In the genomic region with DNA sequence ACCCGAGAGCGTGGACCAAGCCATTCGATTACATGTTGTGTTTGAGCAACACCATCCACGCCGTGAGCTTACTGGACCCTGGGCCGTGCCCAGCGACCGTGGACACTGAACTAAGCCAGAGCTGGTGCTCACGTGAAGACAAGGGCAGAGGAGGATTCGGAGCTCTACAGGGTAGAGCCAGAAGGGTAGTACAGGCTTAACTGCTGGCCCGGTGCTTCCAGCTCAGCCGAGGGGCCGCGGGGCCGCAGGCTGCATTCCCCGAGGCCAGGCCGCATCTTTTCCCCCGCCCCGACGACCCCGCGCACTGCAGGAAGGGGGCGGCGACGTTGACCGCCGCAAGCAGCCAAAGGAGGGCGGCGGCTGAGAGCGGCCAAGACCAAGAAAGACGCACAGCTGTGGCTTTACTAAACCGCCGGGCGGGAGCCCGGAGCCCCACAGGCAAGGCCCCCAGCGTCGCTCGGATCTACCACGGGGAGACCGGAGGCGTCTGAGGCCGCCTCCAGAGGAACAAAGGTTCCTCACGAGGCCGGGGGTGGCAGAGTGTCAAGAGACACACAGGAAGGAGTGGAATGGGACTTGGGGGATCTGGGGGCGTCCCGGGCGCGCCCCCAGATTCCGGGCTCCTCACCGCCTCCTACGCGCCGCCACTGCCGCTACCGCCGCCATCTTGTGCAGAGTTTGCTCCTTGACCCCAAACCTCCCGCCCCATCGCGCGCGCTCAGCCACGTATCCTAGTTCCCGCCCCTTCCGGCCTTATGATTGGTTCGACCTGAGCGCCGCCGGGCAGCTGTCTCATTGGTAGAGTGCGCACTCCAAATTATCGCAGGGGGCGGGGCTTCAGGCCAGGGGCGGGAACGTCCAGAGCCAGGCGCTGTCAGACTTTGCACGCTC, we compare ENCODE assay signal across 1 cellular context.
TF ChIP-seq lines count a peak whose summit lies in the region.

A gene (minus strand): TSS at position 680 of the 891 bp plus-strand sequence. CDS start 14 bp downstream, at position 666.

TF ChIP-seq in HEK293, 187 proteins besides CTCF, POLR2A, EP300 and RAD21 (continued from another document and continues in another):
- TF ChIP-seq, protein P1, sequence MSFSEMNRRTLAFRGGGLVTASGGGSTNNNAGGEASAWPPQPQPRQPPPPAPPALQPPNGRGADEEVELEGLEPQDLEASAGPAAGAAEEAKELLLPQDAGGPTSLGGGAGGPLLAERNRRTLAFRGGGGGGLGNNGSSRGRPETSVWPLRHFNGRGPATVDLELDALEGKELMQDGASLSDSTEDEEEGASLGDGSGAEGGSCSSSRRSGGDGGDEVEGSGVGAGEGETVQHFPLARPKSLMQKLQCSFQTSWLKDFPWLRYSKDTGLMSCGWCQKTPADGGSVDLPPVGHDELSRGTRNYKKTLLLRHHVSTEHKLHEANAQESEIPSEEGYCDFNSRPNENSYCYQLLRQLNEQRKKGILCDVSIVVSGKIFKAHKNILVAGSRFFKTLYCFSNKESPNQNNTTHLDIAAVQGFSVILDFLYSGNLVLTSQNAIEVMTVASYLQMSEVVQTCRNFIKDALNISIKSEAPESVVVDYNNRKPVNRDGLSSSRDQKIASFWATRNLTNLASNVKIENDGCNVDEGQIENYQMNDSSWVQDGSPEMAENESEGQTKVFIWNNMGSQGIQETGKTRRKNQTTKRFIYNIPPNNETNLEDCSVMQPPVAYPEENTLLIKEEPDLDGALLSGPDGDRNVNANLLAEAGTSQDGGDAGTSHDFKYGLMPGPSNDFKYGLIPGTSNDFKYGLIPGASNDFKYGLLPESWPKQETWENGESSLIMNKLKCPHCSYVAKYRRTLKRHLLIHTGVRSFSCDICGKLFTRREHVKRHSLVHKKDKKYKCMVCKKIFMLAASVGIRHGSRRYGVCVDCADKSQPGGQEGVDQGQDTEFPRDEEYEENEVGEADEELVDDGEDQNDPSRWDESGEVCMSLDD (tag by site-specific recombination; IDR thresholded peaks at IDR 0.05): peak; percentile 84
- TF ChIP-seq, protein P2, sequence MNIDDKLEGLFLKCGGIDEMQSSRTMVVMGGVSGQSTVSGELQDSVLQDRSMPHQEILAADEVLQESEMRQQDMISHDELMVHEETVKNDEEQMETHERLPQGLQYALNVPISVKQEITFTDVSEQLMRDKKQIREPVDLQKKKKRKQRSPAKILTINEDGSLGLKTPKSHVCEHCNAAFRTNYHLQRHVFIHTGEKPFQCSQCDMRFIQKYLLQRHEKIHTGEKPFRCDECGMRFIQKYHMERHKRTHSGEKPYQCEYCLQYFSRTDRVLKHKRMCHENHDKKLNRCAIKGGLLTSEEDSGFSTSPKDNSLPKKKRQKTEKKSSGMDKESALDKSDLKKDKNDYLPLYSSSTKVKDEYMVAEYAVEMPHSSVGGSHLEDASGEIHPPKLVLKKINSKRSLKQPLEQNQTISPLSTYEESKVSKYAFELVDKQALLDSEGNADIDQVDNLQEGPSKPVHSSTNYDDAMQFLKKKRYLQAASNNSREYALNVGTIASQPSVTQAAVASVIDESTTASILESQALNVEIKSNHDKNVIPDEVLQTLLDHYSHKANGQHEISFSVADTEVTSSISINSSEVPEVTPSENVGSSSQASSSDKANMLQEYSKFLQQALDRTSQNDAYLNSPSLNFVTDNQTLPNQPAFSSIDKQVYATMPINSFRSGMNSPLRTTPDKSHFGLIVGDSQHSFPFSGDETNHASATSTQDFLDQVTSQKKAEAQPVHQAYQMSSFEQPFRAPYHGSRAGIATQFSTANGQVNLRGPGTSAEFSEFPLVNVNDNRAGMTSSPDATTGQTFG (tag by site-specific recombination; IDR thresholded peaks at IDR 0.05; ENCODE audit: borderline replicate concordance): no peak
- TF ChIP-seq ZNF366 (tag by site-specific recombination; conservative IDR thresholded peaks at IDR 0.05): no peak
- TF ChIP-seq ZNF423 (tag by site-specific recombination; IDR thresholded peaks at IDR 0.05): no peak
- no peak for TF ChIP-seq TRIM28 (IDR thresholded peaks at IDR 0.05; ENCODE audit: borderline replicate concordance, low read length)
- TF ChIP-seq, protein P3, sequence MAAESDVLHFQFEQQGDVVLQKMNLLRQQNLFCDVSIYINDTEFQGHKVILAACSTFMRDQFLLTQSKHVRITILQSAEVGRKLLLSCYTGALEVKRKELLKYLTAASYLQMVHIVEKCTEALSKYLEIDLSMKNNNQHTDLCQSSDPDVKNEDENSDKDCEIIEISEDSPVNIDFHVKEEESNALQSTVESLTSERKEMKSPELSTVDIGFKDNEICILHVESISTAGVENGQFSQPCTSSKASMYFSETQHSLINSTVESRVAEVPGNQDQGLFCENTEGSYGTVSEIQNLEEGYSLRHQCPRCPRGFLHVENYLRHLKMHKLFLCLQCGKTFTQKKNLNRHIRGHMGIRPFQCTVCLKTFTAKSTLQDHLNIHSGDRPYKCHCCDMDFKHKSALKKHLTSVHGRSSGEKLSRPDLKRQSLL (tag by site-specific recombination; IDR thresholded peaks at IDR 0.05): no peak
- TF ChIP-seq ZNF529 (tag by site-specific recombination; IDR thresholded peaks at IDR 0.05; ENCODE audit: insufficient replicate concordance): no peak
- TF ChIP-seq, protein P4, sequence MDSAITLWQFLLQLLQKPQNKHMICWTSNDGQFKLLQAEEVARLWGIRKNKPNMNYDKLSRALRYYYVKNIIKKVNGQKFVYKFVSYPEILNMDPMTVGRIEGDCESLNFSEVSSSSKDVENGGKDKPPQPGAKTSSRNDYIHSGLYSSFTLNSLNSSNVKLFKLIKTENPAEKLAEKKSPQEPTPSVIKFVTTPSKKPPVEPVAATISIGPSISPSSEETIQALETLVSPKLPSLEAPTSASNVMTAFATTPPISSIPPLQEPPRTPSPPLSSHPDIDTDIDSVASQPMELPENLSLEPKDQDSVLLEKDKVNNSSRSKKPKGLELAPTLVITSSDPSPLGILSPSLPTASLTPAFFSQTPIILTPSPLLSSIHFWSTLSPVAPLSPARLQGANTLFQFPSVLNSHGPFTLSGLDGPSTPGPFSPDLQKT (IDR thresholded peaks at IDR 0.05; ENCODE audit: borderline replicate concordance, low read depth, low read length): no peak
- TF ChIP-seq, protein P5, sequence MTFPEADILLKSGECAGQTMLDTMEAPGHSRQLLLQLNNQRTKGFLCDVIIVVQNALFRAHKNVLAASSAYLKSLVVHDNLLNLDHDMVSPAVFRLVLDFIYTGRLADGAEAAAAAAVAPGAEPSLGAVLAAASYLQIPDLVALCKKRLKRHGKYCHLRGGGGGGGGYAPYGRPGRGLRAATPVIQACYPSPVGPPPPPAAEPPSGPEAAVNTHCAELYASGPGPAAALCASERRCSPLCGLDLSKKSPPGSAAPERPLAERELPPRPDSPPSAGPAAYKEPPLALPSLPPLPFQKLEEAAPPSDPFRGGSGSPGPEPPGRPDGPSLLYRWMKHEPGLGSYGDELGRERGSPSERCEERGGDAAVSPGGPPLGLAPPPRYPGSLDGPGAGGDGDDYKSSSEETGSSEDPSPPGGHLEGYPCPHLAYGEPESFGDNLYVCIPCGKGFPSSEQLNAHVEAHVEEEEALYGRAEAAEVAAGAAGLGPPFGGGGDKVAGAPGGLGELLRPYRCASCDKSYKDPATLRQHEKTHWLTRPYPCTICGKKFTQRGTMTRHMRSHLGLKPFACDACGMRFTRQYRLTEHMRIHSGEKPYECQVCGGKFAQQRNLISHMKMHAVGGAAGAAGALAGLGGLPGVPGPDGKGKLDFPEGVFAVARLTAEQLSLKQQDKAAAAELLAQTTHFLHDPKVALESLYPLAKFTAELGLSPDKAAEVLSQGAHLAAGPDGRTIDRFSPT (tag by site-specific recombination; IDR thresholded peaks at IDR 0.05): no peak
- no peak for TF ChIP-seq SALL2 (tag by site-specific recombination; IDR thresholded peaks at IDR 0.05; ENCODE audit: borderline replicate concordance)
- TF ChIP-seq ZNF24 (tag by site-specific recombination; IDR thresholded peaks at IDR 0.05): no peak
- no peak for TF ChIP-seq ZBTB7A (tag by site-specific recombination; IDR thresholded peaks at IDR 0.05; ENCODE audit: low read depth)
- TF ChIP-seq GLIS2 (tag by site-specific recombination; IDR thresholded peaks at IDR 0.05): peak; percentile 82
- TF ChIP-seq PRDM1 (tag by site-specific recombination; IDR thresholded peaks at IDR 0.05): no peak
- TF ChIP-seq, protein P6, sequence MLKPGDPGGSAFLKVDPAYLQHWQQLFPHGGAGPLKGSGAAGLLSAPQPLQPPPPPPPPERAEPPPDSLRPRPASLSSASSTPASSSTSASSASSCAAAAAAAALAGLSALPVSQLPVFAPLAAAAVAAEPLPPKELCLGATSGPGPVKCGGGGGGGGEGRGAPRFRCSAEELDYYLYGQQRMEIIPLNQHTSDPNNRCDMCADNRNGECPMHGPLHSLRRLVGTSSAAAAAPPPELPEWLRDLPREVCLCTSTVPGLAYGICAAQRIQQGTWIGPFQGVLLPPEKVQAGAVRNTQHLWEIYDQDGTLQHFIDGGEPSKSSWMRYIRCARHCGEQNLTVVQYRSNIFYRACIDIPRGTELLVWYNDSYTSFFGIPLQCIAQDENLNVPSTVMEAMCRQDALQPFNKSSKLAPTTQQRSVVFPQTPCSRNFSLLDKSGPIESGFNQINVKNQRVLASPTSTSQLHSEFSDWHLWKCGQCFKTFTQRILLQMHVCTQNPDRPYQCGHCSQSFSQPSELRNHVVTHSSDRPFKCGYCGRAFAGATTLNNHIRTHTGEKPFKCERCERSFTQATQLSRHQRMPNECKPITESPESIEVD (tag by site-specific recombination; IDR thresholded peaks at IDR 0.05): no peak
- no peak for TF ChIP-seq ZFP41 (tag by site-specific recombination; IDR thresholded peaks at IDR 0.05; ENCODE audit: borderline replicate concordance)
- no peak for TF ChIP-seq ZFP37 (tag by site-specific recombination; IDR thresholded peaks at IDR 0.05)
- no peak for TF ChIP-seq ZNF596 (tag by site-specific recombination; IDR thresholded peaks at IDR 0.05)
- no peak for TF ChIP-seq FEZF1 (tag by site-specific recombination; IDR thresholded peaks at IDR 0.05)
- TF ChIP-seq, protein P7, sequence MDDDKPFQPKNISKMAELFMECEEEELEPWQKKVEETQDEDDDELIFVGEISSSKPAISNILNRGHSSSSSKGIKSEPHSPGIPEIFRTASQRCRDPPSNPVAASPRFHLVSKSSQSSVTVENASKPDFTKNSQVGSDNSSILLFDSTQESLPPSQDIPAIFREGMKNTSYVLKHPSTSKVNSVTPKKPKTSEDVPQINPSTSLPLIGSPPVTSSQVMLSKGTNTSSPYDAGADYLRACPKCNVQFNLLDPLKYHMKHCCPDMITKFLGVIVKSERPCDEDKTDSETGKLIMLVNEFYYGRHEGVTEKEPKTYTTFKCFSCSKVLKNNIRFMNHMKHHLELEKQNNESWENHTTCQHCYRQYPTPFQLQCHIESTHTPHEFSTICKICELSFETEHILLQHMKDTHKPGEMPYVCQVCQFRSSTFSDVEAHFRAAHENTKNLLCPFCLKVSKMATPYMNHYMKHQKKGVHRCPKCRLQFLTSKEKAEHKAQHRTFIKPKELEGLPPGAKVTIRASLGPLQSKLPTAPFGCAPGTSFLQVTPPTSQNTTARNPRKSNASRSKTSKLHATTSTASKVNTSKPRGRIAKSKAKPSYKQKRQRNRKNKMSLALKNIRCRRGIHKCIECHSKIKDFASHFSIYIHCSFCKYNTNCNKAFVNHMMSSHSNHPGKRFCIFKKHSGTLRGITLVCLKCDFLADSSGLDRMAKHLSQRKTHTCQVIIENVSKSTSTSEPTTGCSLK (tag by site-specific recombination; IDR thresholded peaks at IDR 0.05): no peak
- TF ChIP-seq ZNF670 (tag by site-specific recombination; IDR thresholded peaks at IDR 0.05; ENCODE audit: low read depth): no peak
- TF ChIP-seq, protein P8, sequence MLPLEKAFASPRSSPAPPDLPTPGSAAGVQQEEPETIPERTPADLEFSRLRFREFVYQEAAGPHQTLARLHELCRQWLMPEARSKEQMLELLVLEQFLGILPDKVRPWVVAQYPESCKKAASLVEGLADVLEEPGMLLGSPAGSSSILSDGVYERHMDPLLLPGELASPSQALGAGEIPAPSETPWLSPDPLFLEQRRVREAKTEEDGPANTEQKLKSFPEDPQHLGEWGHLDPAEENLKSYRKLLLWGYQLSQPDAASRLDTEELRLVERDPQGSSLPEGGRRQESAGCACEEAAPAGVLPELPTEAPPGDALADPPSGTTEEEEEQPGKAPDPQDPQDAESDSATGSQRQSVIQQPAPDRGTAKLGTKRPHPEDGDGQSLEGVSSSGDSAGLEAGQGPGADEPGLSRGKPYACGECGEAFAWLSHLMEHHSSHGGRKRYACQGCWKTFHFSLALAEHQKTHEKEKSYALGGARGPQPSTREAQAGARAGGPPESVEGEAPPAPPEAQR (tag by site-specific recombination; IDR thresholded peaks at IDR 0.05): no peak
- no peak for TF ChIP-seq ZNF626 (tag by site-specific recombination; IDR thresholded peaks at IDR 0.05)
- no peak for TF ChIP-seq ZSCAN16 (tag by site-specific recombination; IDR thresholded peaks at IDR 0.05)
- TF ChIP-seq, protein P9, sequence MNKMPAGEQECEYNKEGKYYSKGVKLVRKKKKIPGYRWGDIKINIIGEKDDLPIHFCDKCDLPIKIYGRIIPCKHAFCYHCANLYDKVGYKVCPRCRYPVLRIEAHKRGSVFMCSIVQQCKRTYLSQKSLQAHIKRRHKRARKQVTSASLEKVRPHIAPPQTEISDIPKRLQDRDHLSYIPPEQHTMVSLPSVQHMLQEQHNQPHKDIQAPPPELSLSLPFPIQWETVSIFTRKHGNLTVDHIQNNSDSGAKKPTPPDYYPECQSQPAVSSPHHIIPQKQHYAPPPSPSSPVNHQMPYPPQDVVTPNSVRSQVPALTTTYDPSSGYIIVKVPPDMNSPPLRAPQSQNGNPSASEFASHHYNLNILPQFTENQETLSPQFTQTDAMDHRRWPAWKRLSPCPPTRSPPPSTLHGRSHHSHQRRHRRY (tag by site-specific recombination; IDR thresholded peaks at IDR 0.05): 0 out of 2 replicates have a peak, but pooled peaks have one; percentile 52
- TF ChIP-seq RBAK (tag by site-specific recombination; IDR thresholded peaks at IDR 0.05): no peak
- TF ChIP-seq ZNF837 (tag by site-specific recombination; IDR thresholded peaks at IDR 0.05): no peak
- no peak for TF ChIP-seq ZNF544 (tag by site-specific recombination; IDR thresholded peaks at IDR 0.05)
- TF ChIP-seq ZBTB21 (tag by site-specific recombination; IDR thresholded peaks at IDR 0.05): no peak
- TF ChIP-seq ZNF843 (tag by site-specific recombination; IDR thresholded peaks at IDR 0.05): 0 out of 2 replicates have a peak, but pooled peaks have one; percentile 36
- TF ChIP-seq, protein P10, sequence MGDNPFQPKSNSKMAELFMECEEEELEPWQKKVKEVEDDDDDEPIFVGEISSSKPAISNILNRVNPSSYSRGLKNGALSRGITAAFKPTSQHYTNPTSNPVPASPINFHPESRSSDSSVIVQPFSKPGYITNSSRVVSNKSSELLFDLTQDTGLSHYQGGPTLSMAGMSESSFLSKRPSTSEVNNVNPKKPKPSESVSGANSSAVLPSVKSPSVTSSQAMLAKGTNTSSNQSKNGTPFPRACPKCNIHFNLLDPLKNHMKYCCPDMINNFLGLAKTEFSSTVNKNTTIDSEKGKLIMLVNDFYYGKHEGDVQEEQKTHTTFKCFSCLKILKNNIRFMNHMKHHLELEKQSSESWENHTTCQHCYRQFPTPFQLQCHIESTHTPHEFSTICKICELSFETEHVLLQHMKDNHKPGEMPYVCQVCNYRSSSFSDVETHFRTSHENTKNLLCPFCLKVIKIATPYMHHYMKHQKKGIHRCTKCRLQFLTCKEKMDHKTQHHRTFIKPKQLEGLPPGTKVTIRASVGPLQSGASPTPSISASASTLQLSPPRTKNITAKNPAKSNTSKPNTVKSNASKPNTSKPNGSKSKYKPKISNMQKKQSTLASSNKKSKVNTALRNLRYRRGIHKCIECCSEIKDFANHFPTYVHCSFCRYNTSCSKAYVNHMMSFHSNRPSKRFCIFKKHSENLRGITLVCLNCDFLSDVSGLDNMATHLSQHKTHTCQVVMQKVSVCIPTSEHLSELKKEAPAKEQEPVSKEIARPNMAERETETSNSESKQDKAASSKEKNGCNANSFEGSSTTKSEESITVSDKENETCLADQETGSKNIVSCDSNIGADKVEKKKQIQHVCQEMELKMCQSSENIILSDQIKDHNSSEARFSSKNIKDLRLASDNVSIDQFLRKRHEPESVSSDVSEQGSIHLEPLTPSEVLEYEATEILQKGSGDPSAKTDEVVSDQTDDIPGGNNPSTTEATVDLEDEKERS (tag by site-specific recombination; IDR thresholded peaks at IDR 0.05): no peak
- TF ChIP-seq ZNF202 (tag by site-specific recombination; IDR thresholded peaks at IDR 0.05; ENCODE audit: borderline replicate concordance): no peak
